Comparison of ENCODE assay signal across 38 cellular contexts in genomic region chr16:19040400-19040799, GRCh38. TPM values are rescaled to one million over a fixed set of nuclear protein-coding genes. Genes with fewer than 3 reads are reported as not detected.
"Had no signal": no experiment of that assay in that cellular context is flagged by ENCODE, and none has a peak within 500 bp of the region (broad histone marks: within the 10 kb centered on the region; RNA-seq: fewer than 3 reads in every experiment).

No MANE protein-coding gene starts in this region.

- H3K36me3 Mint-ChIP-seq: activated naive CD4-positive, alpha-beta T cell treated with anti-CD3 and anti-CD28 coated beads, Interleukin-2, amount 10 ng/mL, durations not matched to agents 7 days and 5 days; activated naive CD4-positive, alpha-beta T cell treated with anti-CD3 and anti-CD28 coated beads, Interleukin-2, amount 50 U/mL, for 24 hours; activated naive CD8-positive, alpha-beta T cell; activated naive CD8-positive, alpha-beta T cell treated with anti-CD3 and anti-CD28 coated beads for 36 hours; activated naive CD8-positive, alpha-beta T cell treated with anti-CD3 and anti-CD28 coated beads, Interleukin-2, amount 10 ng/mL, durations not matched to agents 7 days and 5 days had no signal

- H3K4me1 Mint-ChIP-seq: activated naive CD4-positive, alpha-beta T cell treated with anti-CD3 and anti-CD28 coated beads, Interleukin-2, amount 10 ng/mL, durations not matched to agents 7 days and 5 days; activated naive CD4-positive, alpha-beta T cell treated with anti-CD3 and anti-CD28 coated beads, Interleukin-2, amount 50 U/mL, for 24 hours; activated naive CD8-positive, alpha-beta T cell treated with anti-CD3 and anti-CD28 coated beads for 36 hours; activated naive CD8-positive, alpha-beta T cell treated with anti-CD3 and anti-CD28 coated beads, Interleukin-2, amount 10 ng/mL, durations not matched to agents 7 days and 5 days; activated naive CD8-positive, alpha-beta T cell treated with anti-CD3 and anti-CD28 coated beads, Interleukin-2, amount 50 U/mL, for 24 hours; activated T-helper 17 cell treated with anti-CD3 and anti-CD28 coated beads, Interleukin-2, amount 50 U/mL, for 72 hours; brain; central memory CD8-positive, alpha-beta T cell had no signal

- H3K4me3 ChIP-seq: adrenal gland, ascending aorta, body of pancreas, breast epithelium, cardiac muscle cell had no signal

- DNase-seq: activated effector memory CD4-positive, alpha-beta T cell treated with anti-CD3 and anti-CD28 coated beads, Interleukin-2, amount 50 U/mL, for 16 hours; activated effector memory CD4-positive, alpha-beta T cell treated with Interleukin-2 at 50 U/mL for 16 hours; activated gamma-delta T cell; activated gamma-delta T cell treated with Interleukin-2 at 50 U/mL for 16 hours; activated naive CD4-positive, alpha-beta T cell; activated naive CD4-positive, alpha-beta T cell treated with anti-CD3 and anti-CD28 coated beads for 36 hours; activated naive CD4-positive, alpha-beta T cell treated with anti-CD3 and anti-CD28 coated beads, Interleukin-2, amount 10 ng/mL, durations not matched to agents 7 days and 5 days; activated naive CD4-positive, alpha-beta T cell treated with anti-CD3 and anti-CD28 coated beads, Interleukin-2, amount 50 U/mL, for 16 hours; activated naive CD4-positive, alpha-beta T cell treated with Interleukin-2 at 50 U/mL for 16 hours; activated naive CD8-positive, alpha-beta T cell treated with anti-CD3 and anti-CD28 coated beads for 36 hours; activated naive CD8-positive, alpha-beta T cell treated with anti-CD3 and anti-CD28 coated beads, Interleukin-2, amount 10 ng/mL, durations not matched to agents 7 days and 5 days; activated naive CD8-positive, alpha-beta T cell treated with anti-CD3 and anti-CD28 coated beads, Interleukin-2, amount 50 U/mL, for 24 hours; activated T-cell treated with anti-CD3 and anti-CD28 coated beads for 4 hours; activated T-cell treated with anti-CD3 and anti-CD28 coated beads, Interleukin-2, amount 50 U/mL, for 1 hour; activated T-cell treated with anti-CD3 and anti-CD28 coated beads, Interleukin-2, amount 50 U/mL, for 24 hours; activated T-cell treated with anti-CD3 and anti-CD28 coated beads, Interleukin-2, amount 50 U/mL, for 4 hours; activated T-cell treated with anti-CD3 and anti-CD28 coated beads, Interleukin-2, amount 50 U/mL, for 48 hours; activated T-cell treated with anti-CD3 and anti-CD28 coated beads, Interleukin-2, amount 50 U/mL, for 72 hours; adrenal gland; amniotic stem cell; amygdala; anterior cingulate cortex; aorta; body of pancreas; brain microvascular endothelial cell; caudate nucleus; central memory CD4-positive, alpha-beta T cell; cerebellar nuclear complex had no signal

- ATAC-seq: activated naive CD8-positive, alpha-beta T cell treated with anti-CD3 and anti-CD28 coated beads, Interleukin-2, amount 50 U/mL, for 24 hours; activated T-cell treated with anti-CD3 and anti-CD28 coated beads, Interleukin-2, amount 50 U/mL, for 4 hours; activated T-cell treated with anti-CD3 and anti-CD28 coated beads, Interleukin-2, amount 50 U/mL, for 72 hours; activated T-helper 17 cell treated with anti-CD3 and anti-CD28 coated beads, Interleukin-2, amount 50 U/mL, for 72 hours; body of pancreas had no signal

- H3K4me3 Mint-ChIP-seq: activated naive CD4-positive, alpha-beta T cell treated with anti-CD3 and anti-CD28 coated beads for 36 hours; activated naive CD4-positive, alpha-beta T cell treated with anti-CD3 and anti-CD28 coated beads, Interleukin-2, amount 10 ng/mL, durations not matched to agents 7 days and 5 days; activated naive CD4-positive, alpha-beta T cell treated with anti-CD3 and anti-CD28 coated beads, Interleukin-2, amount 50 U/mL, for 24 hours; activated naive CD8-positive, alpha-beta T cell; activated naive CD8-positive, alpha-beta T cell treated with anti-CD3 and anti-CD28 coated beads for 36 hours; activated naive CD8-positive, alpha-beta T cell treated with anti-CD3 and anti-CD28 coated beads, Interleukin-2, amount 10 ng/mL, durations not matched to agents 7 days and 5 days; activated naive CD8-positive, alpha-beta T cell treated with anti-CD3 and anti-CD28 coated beads, Interleukin-2, amount 50 U/mL, for 24 hours; activated T-cell treated with anti-CD3 and anti-CD28 coated beads, Interleukin-2, amount 50 U/mL, for 24 hours; activated T-cell treated with anti-CD3 and anti-CD28 coated beads, Interleukin-2, amount 50 U/mL, for 4 hours; activated T-cell treated with anti-CD3 and anti-CD28 coated beads, Interleukin-2, amount 50 U/mL, for 72 hours; activated T-helper 1 cell treated with anti-CD3 and anti-CD28 coated beads, Interleukin-12 subunit alpha, Interleukin-12 subunit beta, Interleukin-2, Interleukin-4 antibody, amounts not matched to agents 30 ng/mL and 10 ng/mL and 1 ng/mL, durations not matched to agents 14 hours and 24 hours and 36 hours; activated T-helper 17 cell treated with anti-CD3 and anti-CD28 coated beads, Interleukin-2, amount 50 U/mL, for 72 hours; brain; central memory CD8-positive, alpha-beta T cell had no signal

- H3K27ac ChIP-seq: adrenal gland, ascending aorta, body of pancreas, brain microvascular endothelial cell, breast epithelium, cardiac muscle cell had no signal

- H3K27ac Mint-ChIP-seq: activated naive CD4-positive, alpha-beta T cell treated with anti-CD3 and anti-CD28 coated beads for 36 hours; activated naive CD4-positive, alpha-beta T cell treated with anti-CD3 and anti-CD28 coated beads, Interleukin-2, amount 10 ng/mL, durations not matched to agents 7 days and 5 days; activated naive CD4-positive, alpha-beta T cell treated with anti-CD3 and anti-CD28 coated beads, Interleukin-2, amount 50 U/mL, for 24 hours; activated naive CD8-positive, alpha-beta T cell; activated naive CD8-positive, alpha-beta T cell treated with anti-CD3 and anti-CD28 coated beads for 36 hours; activated naive CD8-positive, alpha-beta T cell treated with anti-CD3 and anti-CD28 coated beads, Interleukin-2, amount 10 ng/mL, durations not matched to agents 7 days and 5 days; activated naive CD8-positive, alpha-beta T cell treated with anti-CD3 and anti-CD28 coated beads, Interleukin-2, amount 50 U/mL, for 24 hours; activated T-cell treated with anti-CD3 and anti-CD28 coated beads, Interleukin-2, amount 50 U/mL, for 24 hours; activated T-cell treated with anti-CD3 and anti-CD28 coated beads, Interleukin-2, amount 50 U/mL, for 72 hours; activated T-helper 1 cell treated with anti-CD3 and anti-CD28 coated beads, Interleukin-12 subunit alpha, Interleukin-12 subunit beta, Interleukin-2, Interleukin-4 antibody, amounts not matched to agents 30 ng/mL and 10 ng/mL and 1 ng/mL, durations not matched to agents 14 hours and 24 hours and 36 hours; activated T-helper 17 cell treated with anti-CD3 and anti-CD28 coated beads, Interleukin-2, amount 50 U/mL, for 72 hours; activated T-helper 2 cell treated with anti-CD3 and anti-CD28 coated beads, Interferon-gamma antibody, Interleukin-2, Interleukin-4, amounts not matched to agents 10 μg/mL and 5 μg/mL and 100 μg/mL, durations not matched to agents 14 hours and 24 hours and 36 hours; brain had no signal

- H3K27me3 Mint-ChIP-seq: activated naive CD4-positive, alpha-beta T cell treated with anti-CD3 and anti-CD28 coated beads, Interleukin-2, amount 10 ng/mL, durations not matched to agents 7 days and 5 days; activated naive CD4-positive, alpha-beta T cell treated with anti-CD3 and anti-CD28 coated beads, Interleukin-2, amount 50 U/mL, for 24 hours; activated naive CD8-positive, alpha-beta T cell treated with anti-CD3 and anti-CD28 coated beads, Interleukin-2, amount 10 ng/mL, durations not matched to agents 7 days and 5 days; activated naive CD8-positive, alpha-beta T cell treated with anti-CD3 and anti-CD28 coated beads, Interleukin-2, amount 50 U/mL, for 24 hours; brain had no signal

- H3K36me3 ChIP-seq: adrenal gland, ascending aorta, brain microvascular endothelial cell, breast epithelium, cardiac muscle cell had no signal

- H3K9me3 ChIP-seq: adrenal gland, ascending aorta, body of pancreas had no signal

- H3K9me3 Mint-ChIP-seq: activated naive CD4-positive, alpha-beta T cell treated with anti-CD3 and anti-CD28 coated beads, Interleukin-2, amount 50 U/mL, for 24 hours; activated naive CD8-positive, alpha-beta T cell treated with anti-CD3 and anti-CD28 coated beads, Interleukin-2, amount 10 ng/mL, durations not matched to agents 7 days and 5 days; activated naive CD8-positive, alpha-beta T cell treated with anti-CD3 and anti-CD28 coated beads, Interleukin-2, amount 50 U/mL, for 24 hours; activated T-cell treated with anti-CD3 and anti-CD28 coated beads, Interleukin-2, amount 50 U/mL, for 24 hours; activated T-helper 1 cell treated with anti-CD3 and anti-CD28 coated beads, Interleukin-12 subunit alpha, Interleukin-12 subunit beta, Interleukin-2, Interleukin-4 antibody, amounts not matched to agents 30 ng/mL and 10 ng/mL and 1 ng/mL, durations not matched to agents 14 hours and 24 hours and 36 hours; activated T-helper 17 cell treated with anti-CD3 and anti-CD28 coated beads, Interleukin-2, amount 50 U/mL, for 72 hours; activated T-helper 2 cell treated with anti-CD3 and anti-CD28 coated beads, Interferon-gamma antibody, Interleukin-2, Interleukin-4, amounts not matched to agents 10 μg/mL and 5 μg/mL and 100 μg/mL, durations not matched to agents 14 hours and 24 hours and 36 hours; central memory CD8-positive, alpha-beta T cell had no signal

- H3K4me1 ChIP-seq: adrenal gland, ascending aorta, body of pancreas, breast epithelium had no signal

RNA-seq across cellular contexts. Expression of gene TMC7, which starts 56.7 kb away (rescaled TPM):
- total RNA-seq: activated naive CD4-positive, alpha-beta T cell treated with anti-CD3 and anti-CD28 coated beads for 36 hours; activated naive CD8-positive, alpha-beta T cell treated with anti-CD3 and anti-CD28 coated beads for 36 hours; activated naive CD8-positive, alpha-beta T cell treated with anti-CD3 and anti-CD28 coated beads, Interleukin-2, amount 10 ng/mL, durations not matched to agents 7 days and 5 days; activated T-cell treated with anti-CD3 and anti-CD28 coated beads, Interleukin-2, amount 50 U/mL, for 4 hours; activated T-helper 1 cell treated with anti-CD3 and anti-CD28 coated beads, Interleukin-12 subunit alpha, Interleukin-12 subunit beta, Interleukin-2, Interleukin-4 antibody, amounts not matched to agents 30 ng/mL and 10 ng/mL and 1 ng/mL, durations not matched to agents 14 hours and 24 hours and 36 hours; activated T-helper 17 cell treated with anti-CD3 and anti-CD28 coated beads, Interleukin-2, amount 50 U/mL, for 72 hours; activated T-helper 2 cell treated with anti-CD3 and anti-CD28 coated beads, Interferon-gamma antibody, Interleukin-2, Interleukin-4, amounts not matched to agents 10 μg/mL and 5 μg/mL and 100 μg/mL, durations not matched to agents 14 hours and 24 hours and 36 hours had no signal
